7 cellular contexts compared by ENCODE assay signal in genomic region chr12:75208851-75209781, GRCh38. TPM values are rescaled to one million over a fixed set of nuclear protein-coding genes. Genes with fewer than 3 reads are reported as not detected.
DNase-seq lines count a peak whose midpoint lies in the region; ATAC-seq and TF ChIP-seq lines count a peak whose summit lies in the region.

No MANE protein-coding gene starts in this region.

- DNase-seq in HEK293T (ENCODE audit: extremely low spot score) (peak; percentile 17), fibroblast of peridontal ligament (ENCODE audit: extremely low read depth) (peak; percentile 17), smooth muscle cell of the brain vasculature (ENCODE audit: low read depth, low spot score) (peak; percentile 1), SKM-1 treated with dmso at 0.1 percent for 144 hours (lab: John Stamatoyannopoulos, UW; ENCODE audit: unreplicated experiment) (no peak)

- POLR2A ChIA-PET in HEK293T (lab: Yijun Ruan, JAX): no interaction called here

- CTCF ChIA-PET in HEK293T (lab: Yijun Ruan, JAX): no interaction called here

- ATAC-seq in GM19397 (IDR thresholded peaks at IDR 0.05; ENCODE audit: unreplicated experiment): no peak
- no peak for ATAC-seq in GM21423 (IDR thresholded peaks at IDR 0.05; ENCODE audit: unreplicated experiment)

TF ChIP-seq in HEK293T, 16 proteins besides CTCF, POLR2A, EP300 and RAD21:
- no peak for TF ChIP-seq ELF4 (IDR thresholded peaks at IDR 0.05)

TF ChIP-seq in PFSK-1, 5 proteins besides CTCF, POLR2A, EP300 and RAD21:
- TF ChIP-seq SIN3A (IDR thresholded peaks at IDR 0.05; ENCODE audit: borderline replicate concordance, insufficient read depth, low read length): no peak
- TF ChIP-seq, protein P1, sequence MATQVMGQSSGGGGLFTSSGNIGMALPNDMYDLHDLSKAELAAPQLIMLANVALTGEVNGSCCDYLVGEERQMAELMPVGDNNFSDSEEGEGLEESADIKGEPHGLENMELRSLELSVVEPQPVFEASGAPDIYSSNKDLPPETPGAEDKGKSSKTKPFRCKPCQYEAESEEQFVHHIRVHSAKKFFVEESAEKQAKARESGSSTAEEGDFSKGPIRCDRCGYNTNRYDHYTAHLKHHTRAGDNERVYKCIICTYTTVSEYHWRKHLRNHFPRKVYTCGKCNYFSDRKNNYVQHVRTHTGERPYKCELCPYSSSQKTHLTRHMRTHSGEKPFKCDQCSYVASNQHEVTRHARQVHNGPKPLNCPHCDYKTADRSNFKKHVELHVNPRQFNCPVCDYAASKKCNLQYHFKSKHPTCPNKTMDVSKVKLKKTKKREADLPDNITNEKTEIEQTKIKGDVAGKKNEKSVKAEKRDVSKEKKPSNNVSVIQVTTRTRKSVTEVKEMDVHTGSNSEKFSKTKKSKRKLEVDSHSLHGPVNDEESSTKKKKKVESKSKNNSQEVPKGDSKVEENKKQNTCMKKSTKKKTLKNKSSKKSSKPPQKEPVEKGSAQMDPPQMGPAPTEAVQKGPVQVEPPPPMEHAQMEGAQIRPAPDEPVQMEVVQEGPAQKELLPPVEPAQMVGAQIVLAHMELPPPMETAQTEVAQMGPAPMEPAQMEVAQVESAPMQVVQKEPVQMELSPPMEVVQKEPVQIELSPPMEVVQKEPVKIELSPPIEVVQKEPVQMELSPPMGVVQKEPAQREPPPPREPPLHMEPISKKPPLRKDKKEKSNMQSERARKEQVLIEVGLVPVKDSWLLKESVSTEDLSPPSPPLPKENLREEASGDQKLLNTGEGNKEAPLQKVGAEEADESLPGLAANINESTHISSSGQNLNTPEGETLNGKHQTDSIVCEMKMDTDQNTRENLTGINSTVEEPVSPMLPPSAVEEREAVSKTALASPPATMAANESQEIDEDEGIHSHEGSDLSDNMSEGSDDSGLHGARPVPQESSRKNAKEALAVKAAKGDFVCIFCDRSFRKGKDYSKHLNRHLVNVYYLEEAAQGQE (IDR thresholded peaks at IDR 0.05; ENCODE audit: insufficient read depth in 1 of 2, low read depth in 2 of 2, low read length in 2 of 2): peak; percentile 80 to 93

RNA-seq across cellular contexts. Expression of gene KCNC2, which starts 0.5 kb away (rescaled TPM):
- polyA plus RNA-seq in PFSK-1 (2012; ENCODE audit: insufficient read length, low read depth): not detected
